Comparison of ENCODE assay signal across 10 cellular contexts in genomic region chr2:216683846-216684245, GRCh38. TPM values are rescaled to one million over a fixed set of nuclear protein-coding genes. Genes with fewer than 3 reads are reported as not detected.
DNase-seq lines count a peak whose midpoint lies in the region; ATAC-seq and TF ChIP-seq lines count a peak whose summit lies in the region.
"Had no signal": no experiment of that assay in that cellular context is flagged by ENCODE, and none has a peak within 500 bp of the region (broad histone marks: within the 10 kb centered on the region; RNA-seq: fewer than 3 reads in every experiment).

No MANE protein-coding gene starts in this region.

- H3K4me3 Mint-ChIP-seq in naive thymus-derived CD4-positive, alpha-beta T cell = no peak overlapping the region
- no peak overlapping the region for H3K4me3 Mint-ChIP-seq in stimulated activated naive B cell treated with anti-CD40 and anti-IgM and Interleukin-4, amounts not matched to agents 10 μg/mL and 1 μg/mL and 100 μg/mL, for 72 hours
- no peak overlapping the region for H3K4me3 Mint-ChIP-seq in activated CD8-positive, alpha-beta memory T cell treated with anti-CD3 and anti-CD28 coated beads, Interleukin-2, amount 10 ng/mL, durations not matched to agents 7 days and 5 days

- no peaks in the 10 kb centered on the region for H3K36me3 ChIP-seq in naive thymus-derived CD4-positive, alpha-beta T cell (ENCODE audit: control insufficient read depth in 2 of 3, insufficient read depth in 3 of 3, low read length in 3 of 3)

- peaks cover 20 to 51% (median 28%) of the 10 kb centered on the region in 5 donors for H3K27me3 Mint-ChIP-seq in naive thymus-derived CD4-positive, alpha-beta T cell
- peaks cover 69 to 83% of the 10 kb centered on the region in 2 donors for H3K27me3 Mint-ChIP-seq in stimulated activated naive B cell treated with anti-CD40 and anti-IgM and Interleukin-4, amounts not matched to agents 10 μg/mL and 1 μg/mL and 100 μg/mL, for 72 hours
- peaks cover 26% of the 10 kb centered on the region for H3K27me3 Mint-ChIP-seq in activated CD8-positive, alpha-beta memory T cell treated with anti-CD3 and anti-CD28 coated beads, Interleukin-2, amount 10 ng/mL, durations not matched to agents 7 days and 5 days

- H3K27ac Mint-ChIP-seq in naive thymus-derived CD4-positive, alpha-beta T cell = no peak overlapping the region
- no peak overlapping the region for H3K27ac Mint-ChIP-seq in stimulated activated naive B cell treated with anti-CD40 and anti-IgM and Interleukin-4, amounts not matched to agents 10 μg/mL and 1 μg/mL and 100 μg/mL, for 72 hours
- no peak overlapping the region for H3K27ac Mint-ChIP-seq in activated CD8-positive, alpha-beta memory T cell treated with anti-CD3 and anti-CD28 coated beads, Interleukin-2, amount 10 ng/mL, durations not matched to agents 7 days and 5 days

- POLR2A ChIA-PET in naive thymus-derived CD4-positive, alpha-beta T cell (lab: Charles Lee) = no interaction called here

- no peaks in the 10 kb centered on the region for H3K4me1 ChIP-seq in naive thymus-derived CD4-positive, alpha-beta T cell (ENCODE audit: control insufficient read depth in 2 of 2, insufficient read depth in 2 of 2, low read length in 2 of 2)

- no peak for TF ChIP-seq POLR2A in NB4 (IDR thresholded peaks at IDR 0.05; ENCODE audit: extremely low read depth, insufficient read length)

- TF ChIP-seq CTCF in NB4 (IDR thresholded peaks at IDR 0.05; ENCODE audit: low read depth, low read length) = no peak
- no peak for TF ChIP-seq CTCF in epithelial cell of esophagus (IDR thresholded peaks at IDR 0.05; ENCODE audit: insufficient read depth, low read depth, low read length, missing control alignments)

- peaks cover 0 to 3% of the 10 kb centered on the region in 2 donors for H3K27me3 ChIP-seq in naive thymus-derived CD4-positive, alpha-beta T cell (ENCODE audit: control insufficient read depth in 2 of 2, insufficient read depth in 2 of 2, low read length in 2 of 2)

- H3K4me3 ChIP-seq in NB4 (ENCODE audit: low read depth, low read length) (no peak overlapping the region), epithelial cell of esophagus (ENCODE audit: low read length) (no peak overlapping the region)
- H3K4me3 ChIP-seq in naive thymus-derived CD4-positive, alpha-beta T cell (ENCODE audit: low read length) = no peak overlapping the region

- in situ Hi-C loops in G401 (cut with HindIII; ENCODE audit: low sequenced_read_pairs) = loop anchor here (25.0 kb wide), 1 partner anchor 828 kb away; no protein-coding TSS in a partner anchor

- CTCF ChIA-PET in naive thymus-derived CD4-positive, alpha-beta T cell (lab: Charles Lee) = interaction anchor here (4.9 kb wide), 1 partner anchor 1030 kb away, joined by 27 read pairs; no protein-coding TSS in a partner anchor
- CTCF ChIA-PET in activated CD8-positive, alpha-beta memory T cell treated with anti-CD3 and anti-CD28 coated beads, Interleukin-2, amount 10 ng/mL, durations not matched to agents 7 days and 5 days (lab: Charles Lee) = interaction anchor here (0.8 kb wide), 1 partner anchor 9 kb away, joined by 3 read pairs; no protein-coding TSS in a partner anchor

- DNase-seq in AML-193 (lab: John Stamatoyannopoulos, UW) = peak; percentile 91 to 93
- DNase-seq in NB4 (ENCODE audit: low read depth) = peak; percentile 96
- DNase-seq in epithelial cell of esophagus (ENCODE audit: low read depth) = peak; percentile 99
- DNase-seq in naive thymus-derived CD4-positive, alpha-beta T cell = no peak
- no peak for DNase-seq in stimulated activated naive B cell treated with anti-CD40 and anti-IgM and Interleukin-4, amounts not matched to agents 10 μg/mL and 1 μg/mL and 100 μg/mL, for 72 hours
- no peak for DNase-seq in G401 (ENCODE audit: low spot score)
- DNase-seq in activated CD8-positive, alpha-beta memory T cell treated with anti-CD3 and anti-CD28 coated beads, Interleukin-2, amount 10 ng/mL, durations not matched to agents 7 days and 5 days = no peak

- H3K27ac ChIP-seq in naive thymus-derived CD4-positive, alpha-beta T cell (ENCODE audit: low read depth, low read length) = no peak overlapping the region
- H3K27ac ChIP-seq: KMS-11 had no signal

- peaks cover 0 to 13% (median 0%) of the 10 kb centered on the region in 7 donors for H3K4me1 Mint-ChIP-seq in naive thymus-derived CD4-positive, alpha-beta T cell
- peaks cover 5 to 6% of the 10 kb centered on the region in 2 donors for H3K4me1 Mint-ChIP-seq in stimulated activated naive B cell treated with anti-CD40 and anti-IgM and Interleukin-4, amounts not matched to agents 10 μg/mL and 1 μg/mL and 100 μg/mL, for 72 hours
- peaks cover 8% of the 10 kb centered on the region for H3K4me1 Mint-ChIP-seq in activated CD8-positive, alpha-beta memory T cell treated with anti-CD3 and anti-CD28 coated beads, Interleukin-2, amount 10 ng/mL, durations not matched to agents 7 days and 5 days

- H3K9me3 Mint-ChIP-seq in naive thymus-derived CD4-positive, alpha-beta T cell = no peaks in the 10 kb centered on the region
- H3K9me3 Mint-ChIP-seq in stimulated activated naive B cell treated with anti-CD40 and anti-IgM and Interleukin-4, amounts not matched to agents 10 μg/mL and 1 μg/mL and 100 μg/mL, for 72 hours = no peaks in the 10 kb centered on the region
- no peaks in the 10 kb centered on the region for H3K9me3 Mint-ChIP-seq in activated CD8-positive, alpha-beta memory T cell treated with anti-CD3 and anti-CD28 coated beads, Interleukin-2, amount 10 ng/mL, durations not matched to agents 7 days and 5 days (ENCODE audit: low read depth)

- ATAC-seq in naive thymus-derived CD4-positive, alpha-beta T cell = peak; percentile 59
- no peak for ATAC-seq in stimulated activated naive B cell treated with anti-CD40 and anti-IgM and Interleukin-4, amounts not matched to agents 10 μg/mL and 1 μg/mL and 100 μg/mL, for 72 hours (replicated peaks)
- ATAC-seq in activated CD8-positive, alpha-beta memory T cell treated with anti-CD3 and anti-CD28 coated beads, Interleukin-2, amount 10 ng/mL, durations not matched to agents 7 days and 5 days = no peak
- ATAC-seq in HG02840 (IDR thresholded peaks at IDR 0.05; ENCODE audit: low FRiP score, unreplicated experiment) = no peak

- H3K36me3 Mint-ChIP-seq in naive thymus-derived CD4-positive, alpha-beta T cell = no peaks in the 10 kb centered on the region
- H3K36me3 Mint-ChIP-seq in stimulated activated naive B cell treated with anti-CD40 and anti-IgM and Interleukin-4, amounts not matched to agents 10 μg/mL and 1 μg/mL and 100 μg/mL, for 72 hours = no peaks in the 10 kb centered on the region
- H3K36me3 Mint-ChIP-seq in activated CD8-positive, alpha-beta memory T cell treated with anti-CD3 and anti-CD28 coated beads, Interleukin-2, amount 10 ng/mL, durations not matched to agents 7 days and 5 days = no peaks in the 10 kb centered on the region

- no peaks in the 10 kb centered on the region for H3K9me3 ChIP-seq in naive thymus-derived CD4-positive, alpha-beta T cell (ENCODE audit: control insufficient read depth in 2 of 3, low read length in 3 of 3)

- intact Hi-C loops in naive thymus-derived CD4-positive, alpha-beta T cell (cut with micrococcal nuclease) = loop anchor here in 1 of 2 donors (2.0 to 5.0 kb wide), 2 partner anchors 968 to 1073 kb away; no protein-coding TSS in a partner anchor

RNA-seq across cellular contexts. Expression of gene IGFBP5, which starts 11.5 kb away (rescaled TPM):
- not detected for total RNA-seq in naive thymus-derived CD4-positive, alpha-beta T cell
- polyA plus RNA-seq in naive thymus-derived CD4-positive, alpha-beta T cell = not detected
- 0.24 TPM in 1 of 2 replicates, not detected in the other for total RNA-seq in G401 (2014; rRNA removed; shearing (Covaris generic))
- under 1 TPM in 1 of 2 experiments, not detected in 1; 0.02 TPM for total RNA-seq in activated CD8-positive, alpha-beta memory T cell treated with anti-CD3 and anti-CD28 coated beads, Interleukin-2, amount 10 ng/mL, durations not matched to agents 7 days and 5 days
- total RNA-seq: T-helper 2 cell treated with Interferon-gamma antibody and Interleukin-4, amounts not matched to agents 100 ng/mL and 5 ng/mL, for 36 hours had no signal

RNA-seq across cellular contexts. Expression of gene IGFBP2, which starts 50.6 kb away (rescaled TPM):
- 10 to 100 TPM in 1 of 5 experiments, not detected in 4; 58.9 TPM for total RNA-seq in naive thymus-derived CD4-positive, alpha-beta T cell
- under 1 TPM in 1 of 2 donors, not detected in 1; 0.18 TPM for polyA plus RNA-seq in naive thymus-derived CD4-positive, alpha-beta T cell
- total RNA-seq in G401 (2014; rRNA removed; shearing (Covaris generic)) = 134 and 159 TPM in 2 replicates
- 1 to 10 TPM in 1 of 2 experiments, under 1 TPM in 1; 0.96 to 3.5 TPM for total RNA-seq in activated CD8-positive, alpha-beta memory T cell treated with anti-CD3 and anti-CD28 coated beads, Interleukin-2, amount 10 ng/mL, durations not matched to agents 7 days and 5 days

Comparison
In these comparisons a context has a peak if more than half of its experiments do, and no peak if none do; other contexts are left out.
1. DNase-seq: peak in AML-193 (2 of 2), NB4 (single experiment) and epithelial cell of esophagus (single experiment); none in naive thymus-derived CD4-positive, alpha-beta T cell (0 of 9), stimulated activated naive B cell treated with anti-CD40 and anti-IgM and Interleukin-4, amounts not matched to agents 10 μg/mL and 1 μg/mL and 100 μg/mL, for 72 hours (single experiment), G401 (single experiment) and activated CD8-positive, alpha-beta memory T cell treated with anti-CD3 and anti-CD28 coated beads, Interleukin-2, amount 10 ng/mL, durations not matched to agents 7 days and 5 days (single experiment).